8 cellular contexts compared by ENCODE assay signal in genomic region chr10:133308431-133309110, GRCh38. TPM values are rescaled to one million over a fixed set of nuclear protein-coding genes. Genes with fewer than 3 reads are reported as not detected.
DNase-seq lines count a peak whose midpoint lies in the region; ATAC-seq and TF ChIP-seq lines count a peak whose summit lies in the region.

A gene with protein sequence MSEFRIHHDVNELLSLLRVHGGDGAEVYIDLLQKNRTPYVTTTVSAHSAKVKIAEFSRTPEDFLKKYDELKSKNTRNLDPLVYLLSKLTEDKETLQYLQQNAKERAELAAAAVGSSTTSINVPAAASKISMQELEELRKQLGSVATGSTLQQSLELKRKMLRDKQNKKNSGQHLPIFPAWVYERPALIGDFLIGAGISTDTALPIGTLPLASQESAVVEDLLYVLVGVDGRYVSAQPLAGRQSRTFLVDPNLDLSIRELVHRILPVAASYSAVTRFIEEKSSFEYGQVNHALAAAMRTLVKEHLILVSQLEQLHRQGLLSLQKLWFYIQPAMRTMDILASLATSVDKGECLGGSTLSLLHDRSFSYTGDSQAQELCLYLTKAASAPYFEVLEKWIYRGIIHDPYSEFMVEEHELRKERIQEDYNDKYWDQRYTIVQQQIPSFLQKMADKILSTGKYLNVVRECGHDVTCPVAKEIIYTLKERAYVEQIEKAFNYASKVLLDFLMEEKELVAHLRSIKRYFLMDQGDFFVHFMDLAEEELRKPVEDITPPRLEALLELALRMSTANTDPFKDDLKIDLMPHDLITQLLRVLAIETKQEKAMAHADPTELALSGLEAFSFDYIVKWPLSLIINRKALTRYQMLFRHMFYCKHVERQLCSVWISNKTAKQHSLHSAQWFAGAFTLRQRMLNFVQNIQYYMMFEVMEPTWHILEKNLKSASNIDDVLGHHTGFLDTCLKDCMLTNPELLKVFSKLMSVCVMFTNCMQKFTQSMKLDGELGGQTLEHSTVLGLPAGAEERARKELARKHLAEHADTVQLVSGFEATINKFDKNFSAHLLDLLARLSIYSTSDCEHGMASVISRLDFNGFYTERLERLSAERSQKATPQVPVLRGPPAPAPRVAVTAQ (minus strand): TSS chr10:133308872. CDS start chr10:133302941, 5,931 bp downstream.
TSS of gene ZNF511 (plus strand) at chr10:133308914. CDS start at chr10:133308944, 30 bp downstream.

- no peaks in the 10 kb centered on the region for H3K9me3 ChIP-seq in Caco-2

- H3K4me1 Mint-ChIP-seq in Caco-2 (ENCODE audit: low read depth, unreplicated experiment) (peaks cover 16% of the 10 kb centered on the region), natural killer cell (peaks cover 21 to 34% of the 10 kb centered on the region in 2 donors)

- peak within 1 kb of the TSS; percentile 99 for H3K4me3 ChIP-seq in Caco-2 (ENCODE audit: low read depth, low read length)
- peak within 1 kb of the TSS; percentile 85 for H3K4me3 ChIP-seq in fibroblast of mammary gland (ENCODE audit: control insufficient read depth, low read depth, low read length)

- CTCF ChIA-PET in Caco-2 (lab: Charles Lee), result interaction anchor here (1.0 to 1.7 kb wide), 3 partner anchors 9 to 63 kb away, joined by 4 to 7 read pairs (median 5); no protein-coding TSS in a partner anchor

- peak within 1 kb of the TSS; percentile 100 for H3K27ac Mint-ChIP-seq in Caco-2 (ENCODE audit: unreplicated experiment)
- H3K27ac Mint-ChIP-seq in natural killer cell, result peak within 1 kb of the TSS; percentile 99

- H3K4me3 Mint-ChIP-seq in Caco-2 (ENCODE audit: unreplicated experiment), result peak within 1 kb of the TSS; percentile 99
- peak within 1 kb of the TSS; percentile 99 for H3K4me3 Mint-ChIP-seq in natural killer cell

- peaks cover 7% of the 10 kb centered on the region for H3K4me1 ChIP-seq in Caco-2

- H3K27me3 ChIP-seq in Caco-2 (replicated peaks; ENCODE audit: control insufficient read depth, insufficient read depth, low read length), result no peaks in the 10 kb centered on the region

- DNase-seq in Caco-2 (peak; percentile 87 to 95), HK-2 (ENCODE audit: unreplicated experiment) (peak; percentile 90), RPMI7951 (ENCODE audit: low read depth) (peak; percentile 75), fibroblast of mammary gland (ENCODE audit: low read depth) (peak; percentile 76), natural killer cell (peak; percentile 95)
- peak; percentile 72 to 89 for DNase-seq in activated T-helper 1 cell treated with anti-CD3 and anti-CD28 coated beads, Interleukin-2, amount 50 U/mL, for 16 hours (ENCODE audit: low read depth in 1 of 2, low spot score in 1 of 2)
- peak; percentile 86 for DNase-seq in stimulated activated naive CD4-positive, alpha-beta T cell treated with Interleukin-2 at 50 U/mL for 16 hours (lab: John Stamatoyannopoulos, UW)

- no peaks in the 10 kb centered on the region for H3K27me3 Mint-ChIP-seq in Caco-2 (ENCODE audit: insufficient read depth, unreplicated experiment)
- H3K27me3 Mint-ChIP-seq in natural killer cell (ENCODE audit: low read depth in 2 of 2), result no peaks in the 10 kb centered on the region

- POLR2A ChIA-PET in Caco-2 (lab: Charles Lee), result no interaction called here

- intact Hi-C loops in Caco-2 (cut with micrococcal nuclease; ENCODE audit: unreplicated experiment), result loop anchor here (1.0 to 5.0 kb wide), 5 partner anchors 46 to 166 kb away; partner anchors contain the start of genes MTG1 and PAOX
- intact Hi-C loops in natural killer cell (cut with micrococcal nuclease), result loop anchor here (1.0 kb wide), 1 partner anchor 30 kb away; no protein-coding TSS in a partner anchor

- H3K9me3 Mint-ChIP-seq in Caco-2 (ENCODE audit: unreplicated experiment), result no peaks in the 10 kb centered on the region
- H3K9me3 Mint-ChIP-seq in natural killer cell, result no peaks in the 10 kb centered on the region

- peak in 1 of 2 experiments; percentile 39 for TF ChIP-seq CTCF in Caco-2 (IDR thresholded peaks at IDR 0.05; ENCODE audit: insufficient read depth in 1 of 2, low read depth in 1 of 2, low read length in 1 of 2, severe bottlenecking in 1 of 2, unreplicated experiment in 1 of 2)
- TF ChIP-seq CTCF in fibroblast of mammary gland (conservative IDR thresholded peaks at IDR 0.05; ENCODE audit: control insufficient read depth, insufficient read depth, low read depth, low read length), result no peak
- TF ChIP-seq CTCF in natural killer cell (IDR thresholded peaks at IDR 0.05), result no peak

- BruUV-seq in Caco-2 (replicated peaks; lab: Mats Ljungman, UMichigan), result TSS peak; percentile 50

- H3K36me3 ChIP-seq in Caco-2 (ENCODE audit: control insufficient read depth, insufficient read depth, low read length), result peaks cover 6% of the 10 kb centered on the region

- ATAC-seq in GM19463 (IDR thresholded peaks at IDR 0.05; ENCODE audit: unreplicated experiment) (peak; percentile 76), natural killer cell (peak; percentile 66 to 84 (median 76))

- H3K36me3 Mint-ChIP-seq in Caco-2 (ENCODE audit: insufficient read depth, unreplicated experiment) (peaks cover 39% of the 10 kb centered on the region), natural killer cell (no peaks in the 10 kb centered on the region)

RNA-seq across cellular contexts. Expression of the first gene that starts in this region (rescaled TPM):
- 92.2 and 93.3 TPM in 2 replicates for total RNA-seq in Caco-2 (2022)
- 42.0 and 43.3 TPM in 2 replicates for total RNA-seq in RPMI7951 (2014; rRNA removed; shearing (Covaris generic))
- 10 to 100 TPM; 74.3 to 81.8 (median 78.7) TPM for total RNA-seq in natural killer cell

RNA-seq across cellular contexts. Expression of gene ZNF511, which starts in this region (rescaled TPM):
- 98.5 and 112 TPM in 2 replicates for total RNA-seq in Caco-2 (2022)
- total RNA-seq in RPMI7951 (2014; rRNA removed; shearing (Covaris generic)), result 33.9 and 57.6 TPM in 2 replicates
- total RNA-seq in natural killer cell, result 10 to 100 TPM; 28.1 to 39.0 (median 32.4) TPM

Comparison
In these comparisons a context has a peak if more than half of its experiments do, and no peak if none do; other contexts are left out.
1. Peak in every context shown above with its lines: DNase-seq, ATAC-seq and H3K4me3 ChIP-seq.